32 cellular contexts compared by ENCODE assay signal in the genomic region with DNA sequence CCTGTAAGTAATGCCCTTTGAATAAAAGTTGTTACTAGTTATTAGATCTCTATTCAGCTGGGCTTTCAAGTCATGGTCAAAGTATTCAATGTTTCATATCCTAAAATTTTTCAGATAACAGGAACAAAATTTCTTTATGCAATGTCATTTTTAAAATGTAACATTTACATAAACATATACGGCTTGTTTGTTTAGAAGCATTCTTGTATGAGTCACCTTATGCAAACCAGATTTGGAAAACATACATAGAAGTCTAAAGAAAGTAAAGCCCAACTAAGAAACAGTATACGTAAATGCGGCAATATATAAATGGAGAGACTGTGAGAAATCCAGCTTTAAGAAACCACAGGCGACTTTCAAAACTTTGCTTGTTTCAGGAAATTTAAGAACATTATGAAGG.
"Had no signal": no experiment of that assay in that cellular context is flagged by ENCODE, and none has a peak within 500 bp of the region (broad histone marks: within the 10 kb centered on the region; RNA-seq: fewer than 3 reads in every experiment).

No MANE protein-coding gene starts in this region.

- H3K4me3 Mint-ChIP-seq: activated CD4-positive, alpha-beta memory T cell treated with anti-CD3 and anti-CD28 coated beads for 36 hours; activated CD4-positive, alpha-beta T cell treated with anti-CD3 and anti-CD28 coated beads, Interleukin-2, amount 10 ng/mL, durations not matched to agents 24 days and 14 days; activated naive CD4-positive, alpha-beta T cell treated with anti-CD3 and anti-CD28 coated beads, Interleukin-2, amount 10 ng/mL, durations not matched to agents 7 days and 5 days; activated T-cell treated with anti-CD3 and anti-CD28 coated beads, Interleukin-2, amount 50 U/mL, for 24 hours; mesothelial cell of epicardium; naive B cell; nephron progenitor cell; stimulated activated effector memory CD8-positive, alpha-beta T cell treated with anti-CD3 and anti-CD28 coated beads, Interleukin-12 subunit alpha, Interleukin-12 subunit beta, amount 100 ng/mL, for 72 hours; stimulated activated naive CD8-positive, alpha-beta T cell treated with anti-CD3 and anti-CD28 coated beads, Interleukin-15, Interleukin-2, amounts not matched to agents 100 ng/mL and 50 ng/mL, for 24 hours had no signal

- H3K4me1 ChIP-seq: breast epithelium, right lobe of liver, uterus had no signal

- H3K4me1 Mint-ChIP-seq: nephron progenitor cell had no signal

- H3K27ac Mint-ChIP-seq: activated CD4-positive, alpha-beta memory T cell treated with anti-CD3 and anti-CD28 coated beads for 36 hours; activated CD4-positive, alpha-beta T cell treated with anti-CD3 and anti-CD28 coated beads, Interleukin-2, amount 10 ng/mL, durations not matched to agents 24 days and 14 days; activated naive CD4-positive, alpha-beta T cell treated with anti-CD3 and anti-CD28 coated beads, Interleukin-2, amount 10 ng/mL, durations not matched to agents 7 days and 5 days; activated T-cell treated with anti-CD3 and anti-CD28 coated beads, Interleukin-2, amount 50 U/mL, for 24 hours; mesothelial cell of epicardium; nephron progenitor cell; stimulated activated effector memory CD8-positive, alpha-beta T cell treated with anti-CD3 and anti-CD28 coated beads, Interleukin-12 subunit alpha, Interleukin-12 subunit beta, amount 100 ng/mL, for 72 hours; stimulated activated naive CD8-positive, alpha-beta T cell treated with anti-CD3 and anti-CD28 coated beads, Interleukin-15, Interleukin-2, amounts not matched to agents 100 ng/mL and 50 ng/mL, for 24 hours had no signal

- H3K4me3 ChIP-seq: breast epithelium, dorsolateral prefrontal cortex, gastroesophageal sphincter, right lobe of liver, skin epidermis, thoracic aorta, uterus had no signal

- H3K9me3 Mint-ChIP-seq: activated CD4-positive, alpha-beta memory T cell treated with anti-CD3 and anti-CD28 coated beads for 36 hours; activated CD4-positive, alpha-beta T cell treated with anti-CD3 and anti-CD28 coated beads, Interleukin-2, amount 10 ng/mL, durations not matched to agents 24 days and 14 days; activated naive CD4-positive, alpha-beta T cell treated with anti-CD3 and anti-CD28 coated beads, Interleukin-2, amount 10 ng/mL, durations not matched to agents 7 days and 5 days; activated T-cell treated with anti-CD3 and anti-CD28 coated beads, Interleukin-2, amount 50 U/mL, for 24 hours; naive B cell; nephron progenitor cell; stimulated activated effector memory CD8-positive, alpha-beta T cell treated with anti-CD3 and anti-CD28 coated beads, Interleukin-12 subunit alpha, Interleukin-12 subunit beta, amount 100 ng/mL, for 72 hours; stimulated activated naive CD8-positive, alpha-beta T cell treated with anti-CD3 and anti-CD28 coated beads, Interleukin-15, Interleukin-2, amounts not matched to agents 100 ng/mL and 50 ng/mL, for 24 hours had no signal

- H3K27ac ChIP-seq: breast epithelium, dorsolateral prefrontal cortex, gastroesophageal sphincter, neutrophil, right lobe of liver, skin epidermis, thoracic aorta, uterus, WERI-Rb-1 had no signal

- H3K27me3 ChIP-seq: breast epithelium, dorsolateral prefrontal cortex, gastroesophageal sphincter, neutrophil, right lobe of liver, uterus had no signal

- DNase-seq: activated CD4-positive, alpha-beta memory T cell treated with anti-CD3 and anti-CD28 coated beads for 36 hours; activated CD4-positive, alpha-beta T cell treated with anti-CD3 and anti-CD28 coated beads, Interleukin-2, amount 10 ng/mL, durations not matched to agents 24 days and 14 days; activated CD4-positive, CD25-positive, alpha-beta regulatory T cell treated with anti-CD3 and anti-CD28 coated beads, Interleukin-2, amount 50 U/mL, for 72 hours; activated CD8-positive, alpha-beta memory T cell treated with anti-CD3 and anti-CD28 coated beads, Interleukin-2, amount 50 U/mL, for 48 hours; activated gamma-delta T cell; activated naive CD4-positive, alpha-beta T cell treated with anti-CD3 and anti-CD28 coated beads, Interleukin-2, amount 10 ng/mL, durations not matched to agents 7 days and 5 days; activated T-cell treated with anti-CD3 and anti-CD28 coated beads, Interleukin-2, amount 50 U/mL, for 24 hours; central memory CD4-positive, alpha-beta T cell; dorsolateral prefrontal cortex; effector memory CD4-positive, alpha-beta T cell; erythroblast; head of caudate nucleus; hippocampal formation; kidney; left colon; mammary epithelial cell; naive B cell; nephron progenitor cell; right lobe of liver; stimulated activated CD4-positive, alpha-beta T cell treated with anti-CD3 and anti-CD28 coated beads, Interleukin-12 subunit alpha, Interleukin-12 subunit beta, amount 100 ng/mL, for 4 hours; stimulated activated CD4-positive, alpha-beta T cell treated with anti-CD3 and anti-CD28 coated beads, Interleukin-4, amount 100 ng/mL, for 24 hours; T-helper 9 cell; uterus; WERI-Rb-1 had no signal

- H3K9me3 ChIP-seq: breast epithelium, gastroesophageal sphincter, neutrophil, right lobe of liver, thoracic aorta, uterus had no signal

- H3K27me3 Mint-ChIP-seq: activated CD4-positive, alpha-beta memory T cell treated with anti-CD3 and anti-CD28 coated beads for 36 hours; activated CD4-positive, alpha-beta T cell treated with anti-CD3 and anti-CD28 coated beads, Interleukin-2, amount 10 ng/mL, durations not matched to agents 24 days and 14 days; activated naive CD4-positive, alpha-beta T cell treated with anti-CD3 and anti-CD28 coated beads, Interleukin-2, amount 10 ng/mL, durations not matched to agents 7 days and 5 days; activated T-cell treated with anti-CD3 and anti-CD28 coated beads, Interleukin-2, amount 50 U/mL, for 24 hours; naive B cell; stimulated activated naive CD8-positive, alpha-beta T cell treated with anti-CD3 and anti-CD28 coated beads, Interleukin-15, Interleukin-2, amounts not matched to agents 100 ng/mL and 50 ng/mL, for 24 hours had no signal

- ATAC-seq: gastroesophageal sphincter; left colon; right lobe of liver; stimulated activated effector memory CD8-positive, alpha-beta T cell treated with anti-CD3 and anti-CD28 coated beads, Interleukin-12 subunit alpha, Interleukin-12 subunit beta, amount 100 ng/mL, for 72 hours had no signal

- H3K36me3 ChIP-seq: uterus had no signal
